ENCODE assay signal across 8 cellular contexts in genomic region chr17:82205720-82206508, GRCh38. TPM values are rescaled to one million over a fixed set of nuclear protein-coding genes. Genes with fewer than 3 reads are reported as not detected.
DNase-seq lines count a peak whose midpoint lies in the region; ATAC-seq and TF ChIP-seq lines count a peak whose summit lies in the region.

No MANE protein-coding gene starts in this region.

- peak overlapping the region; percentile 46 for H3K4me3 Mint-ChIP-seq in activated CD4-positive, alpha-beta T cell treated with anti-CD3 and anti-CD28 coated beads, Interleukin-2, amount 10 ng/mL, durations not matched to agents 7 days and 5 days

- H3K27ac ChIP-seq in right lobe of liver: peak overlapping the region; percentile 25 to 71 (median 62)

- DNase-seq in GM10266 (ENCODE audit: extremely low spot score) (peak; percentile 86), NCI-H748 (lab: John Stamatoyannopoulos, UW; ENCODE audit: unreplicated experiment) (peak; percentile 86), dermis blood vessel endothelial cell (peak; percentile 91), right lobe of liver (peak; percentile 81 to 86 (median 84))
- peak; percentile 87 for DNase-seq in activated CD4-positive, alpha-beta T cell treated with anti-CD3 and anti-CD28 coated beads, Interleukin-2, amount 10 ng/mL, durations not matched to agents 7 days and 5 days
- DNase-seq in stimulated activated CD4-positive, alpha-beta T cell treated with anti-CD3 and anti-CD28 coated beads, Interleukin-4, amount 100 ng/mL, for 4 hours: peak; percentile 66 to 76

- H3K27me3 Mint-ChIP-seq in activated CD4-positive, alpha-beta T cell treated with anti-CD3 and anti-CD28 coated beads, Interleukin-2, amount 10 ng/mL, durations not matched to agents 7 days and 5 days: no peaks in the 10 kb centered on the region

- H3K27me3 ChIP-seq in right lobe of liver: no peaks in the 10 kb centered on the region

- no peaks in the 10 kb centered on the region for H3K9me3 ChIP-seq in right lobe of liver

- POLR2A ChIA-PET in activated CD4-positive, alpha-beta T cell treated with anti-CD3 and anti-CD28 coated beads, Interleukin-2, amount 10 ng/mL, durations not matched to agents 7 days and 5 days (lab: Charles Lee): interaction anchor here (0.8 kb wide), 1 partner anchor 243 kb away, joined by 3 read pairs; no protein-coding TSS in a partner anchor

- WGBS in right lobe of liver (ENCODE audit: insufficient coverage, low coverage, low lambda C conversion rate, missing lambda C conversion rate): 19% methylated on average over 3 of the region's 21 CpGs

- no peaks in the 10 kb centered on the region for H3K9me3 Mint-ChIP-seq in activated CD4-positive, alpha-beta T cell treated with anti-CD3 and anti-CD28 coated beads, Interleukin-2, amount 10 ng/mL, durations not matched to agents 7 days and 5 days

- H3K4me1 Mint-ChIP-seq in activated CD4-positive, alpha-beta T cell treated with anti-CD3 and anti-CD28 coated beads, Interleukin-2, amount 10 ng/mL, durations not matched to agents 7 days and 5 days: peaks cover 55% of the 10 kb centered on the region

- intact Hi-C loops in right lobe of liver (cut with DNase I): no loop called here

- peaks cover 0 to 4% (median 2%) of the 10 kb centered on the region in 4 donors for H3K4me1 ChIP-seq in right lobe of liver

- H3K36me3 ChIP-seq in right lobe of liver: no peaks in the 10 kb centered on the region

- peaks cover 7% of the 10 kb centered on the region for H3K36me3 Mint-ChIP-seq in activated CD4-positive, alpha-beta T cell treated with anti-CD3 and anti-CD28 coated beads, Interleukin-2, amount 10 ng/mL, durations not matched to agents 7 days and 5 days (ENCODE audit: low read depth)

- peak; percentile 88 for TF ChIP-seq CTCF in GM10266 (IDR thresholded peaks at IDR 0.05; ENCODE audit: control insufficient read depth, insufficient read depth, low read depth, missing control alignments)
- peak; percentile 83 to 90 (median 86) for TF ChIP-seq CTCF in right lobe of liver (IDR thresholded peaks at IDR 0.05)

- CTCF ChIA-PET in activated CD4-positive, alpha-beta T cell treated with anti-CD3 and anti-CD28 coated beads, Interleukin-2, amount 10 ng/mL, durations not matched to agents 7 days and 5 days (lab: Charles Lee): interaction anchor here (0.6 to 1.8 kb wide), 12 partner anchors 9 to 270 kb away, joined by 3 to 21 read pairs (median 3); partner anchors contain the start of gene SLC16A3

- peak overlapping the region; percentile 94 for H3K27ac Mint-ChIP-seq in activated CD4-positive, alpha-beta T cell treated with anti-CD3 and anti-CD28 coated beads, Interleukin-2, amount 10 ng/mL, durations not matched to agents 7 days and 5 days

- peak overlapping the region in 1 of 3 donors; percentile 18 for H3K4me3 ChIP-seq in right lobe of liver

- TF ChIP-seq POLR2A in right lobe of liver (IDR thresholded peaks at IDR 0.05): peak; percentile 57

- ATAC-seq in HG03521 (IDR thresholded peaks at IDR 0.05; ENCODE audit: unreplicated experiment): peak; percentile 58
- peak; percentile 90 to 96 (median 93) for ATAC-seq in right lobe of liver
- no peak for ATAC-seq in GM18858 (IDR thresholded peaks at IDR 0.05; ENCODE audit: unreplicated experiment)

RNA-seq across cellular contexts. Expression of gene CCDC57, which starts 6.7 kb away (rescaled TPM):
- 10 to 100 TPM; 60.5 to 69.7 TPM for total RNA-seq in activated CD4-positive, alpha-beta T cell treated with anti-CD3 and anti-CD28 coated beads, Interleukin-2, amount 10 ng/mL, durations not matched to agents 7 days and 5 days
- total RNA-seq in dermis blood vessel endothelial cell (5.4 and 9.4 TPM in 2 replicates), right lobe of liver (10 to 100 TPM; 10.1 to 37.4 (median 17.2) TPM)

RNA-seq across cellular contexts. Expression of gene SLC16A3, which starts 22.9 kb away (rescaled TPM):
- total RNA-seq in activated CD4-positive, alpha-beta T cell treated with anti-CD3 and anti-CD28 coated beads, Interleukin-2, amount 10 ng/mL, durations not matched to agents 7 days and 5 days: 100 to 1,000 TPM; 104 to 140 TPM
- total RNA-seq in dermis blood vessel endothelial cell (99.4 and 121 TPM in 2 replicates), right lobe of liver (10 to 100 TPM in 2 of 6 experiments, 1 to 10 TPM in 4; 4.1 to 34.0 (median 7.3) TPM)
